In genomic region chr5:168592014-168592368, GRCh38 we compare ENCODE assay signal across 1 cellular context.
TF ChIP-seq lines count a peak whose summit lies in the region.

No MANE protein-coding gene starts in this region.

TF ChIP-seq in HepG2, 621 proteins besides CTCF, POLR2A, EP300 and RAD21 (continued from another document and continues in another):
- TF ChIP-seq THAP11 (CRISPR knock-in tag; IDR thresholded peaks at IDR 0.05), result peak; percentile 77
- TF ChIP-seq BHLHE40 (IDR thresholded peaks at IDR 0.05; ENCODE audit: low read length), result no peak
- no peak for TF ChIP-seq PAX8 (CRISPR knock-in tag; IDR thresholded peaks at IDR 0.05; ENCODE audit: borderline replicate concordance)
- no peak for TF ChIP-seq ZNF484 (CRISPR knock-in tag; IDR thresholded peaks at IDR 0.05; ENCODE audit: borderline replicate concordance, low read depth)
- no peak for TF ChIP-seq KAT2B (IDR thresholded peaks at IDR 0.05; ENCODE audit: borderline replicate concordance, low read depth, low read length)
- no peak for TF ChIP-seq RORA (CRISPR knock-in tag; IDR thresholded peaks at IDR 0.05)
- no peak for TF ChIP-seq ZBTB44 (CRISPR knock-in tag; IDR thresholded peaks at IDR 0.05)
- peak; percentile 32; the same call in 1 of the 2 replicates for TF ChIP-seq ZBTB33 (CRISPR knock-in tag; IDR thresholded peaks at IDR 0.05)
- peak; percentile 89 for TF ChIP-seq PHF21A (CRISPR knock-in tag; IDR thresholded peaks at IDR 0.05)
- TF ChIP-seq SMARCE1 (IDR thresholded peaks at IDR 0.05; ENCODE audit: borderline replicate concordance), result no peak
- 0 out of 2 replicates have a peak, but pooled peaks have one; percentile 37 for TF ChIP-seq KLF6 (CRISPR knock-in tag; IDR thresholded peaks at IDR 0.05)
- TF ChIP-seq ZNF83 (CRISPR knock-in tag; IDR thresholded peaks at IDR 0.05; ENCODE audit: borderline replicate concordance), result no peak
- no peak; the same call in 1 of the 2 replicates for TF ChIP-seq ZNF747 (CRISPR knock-in tag; IDR thresholded peaks at IDR 0.05; ENCODE audit: borderline replicate concordance)
- TF ChIP-seq JUNB (CRISPR knock-in tag; IDR thresholded peaks at IDR 0.05; ENCODE audit: borderline replicate concordance), result no peak
- no peak for TF ChIP-seq ZNF354B (CRISPR knock-in tag; IDR thresholded peaks at IDR 0.05)
- TF ChIP-seq ZNF570 (CRISPR knock-in tag; IDR thresholded peaks at IDR 0.05; ENCODE audit: borderline replicate concordance), result no peak
- peak; percentile 41; the same call in 1 of the 2 replicates for TF ChIP-seq HNF1A (IDR thresholded peaks at IDR 0.05; ENCODE audit: low read depth)
- TF ChIP-seq HNF1A (CRISPR knock-in tag; IDR thresholded peaks at IDR 0.05; ENCODE audit: borderline replicate concordance), result peak; percentile 55; the same call in 1 of the 2 replicates
- TF ChIP-seq ZNF780A (CRISPR knock-in tag; IDR thresholded peaks at IDR 0.05), result no peak
- TF ChIP-seq ZNF615 (CRISPR knock-in tag; IDR thresholded peaks at IDR 0.05; ENCODE audit: borderline replicate concordance), result no peak; the same call in 1 of the 2 replicates
- no peak for TF ChIP-seq ZNF326 (CRISPR knock-in tag; IDR thresholded peaks at IDR 0.05; ENCODE audit: borderline replicate concordance)
- no peak for TF ChIP-seq MAFG (CRISPR knock-in tag; IDR thresholded peaks at IDR 0.05)
- TF ChIP-seq GPBP1L1 (CRISPR knock-in tag; IDR thresholded peaks at IDR 0.05), result no peak
- TF ChIP-seq ZSCAN25 (CRISPR knock-in tag; IDR thresholded peaks at IDR 0.05), result no peak
- no peak for TF ChIP-seq ZNF607 (CRISPR knock-in tag; IDR thresholded peaks at IDR 0.05; ENCODE audit: borderline replicate concordance)
- TF ChIP-seq ZNF367 (CRISPR knock-in tag; IDR thresholded peaks at IDR 0.05; ENCODE audit: borderline replicate concordance), result no peak
- no peak for TF ChIP-seq NPAS2 (CRISPR knock-in tag; IDR thresholded peaks at IDR 0.05; ENCODE audit: borderline replicate concordance)
- TF ChIP-seq ZNF513 (CRISPR knock-in tag; conservative IDR thresholded peaks at IDR 0.05), result no peak
- TF ChIP-seq SMAD1 (CRISPR knock-in tag; IDR thresholded peaks at IDR 0.05; ENCODE audit: borderline replicate concordance, low read depth), result no peak
- no peak for TF ChIP-seq BCL3 (CRISPR knock-in tag; IDR thresholded peaks at IDR 0.05)
- TF ChIP-seq ZNF441 (CRISPR knock-in tag; IDR thresholded peaks at IDR 0.05; ENCODE audit: borderline replicate concordance), result 0 out of 2 replicates have a peak, but pooled peaks have one; percentile 31
- TF ChIP-seq ZNF878 (CRISPR knock-in tag; IDR thresholded peaks at IDR 0.05), result no peak; the same call in 1 of the 2 replicates
- 0 out of 2 replicates have a peak, but pooled peaks have one; percentile 27 for TF ChIP-seq NKX3-1 (CRISPR knock-in tag; IDR thresholded peaks at IDR 0.05)
- TF ChIP-seq DBP (CRISPR knock-in tag; IDR thresholded peaks at IDR 0.05; ENCODE audit: not compliant biosample characterization), result no peak
- no peak for TF ChIP-seq EZH2 (conservative IDR thresholded peaks at IDR 0.05; ENCODE audit: low read depth, low read length)
- no peak for TF ChIP-seq CBFB (CRISPR knock-in tag; IDR thresholded peaks at IDR 0.05)
- no peak for TF ChIP-seq CENPBD1 (CRISPR knock-in tag; IDR thresholded peaks at IDR 0.05; ENCODE audit: borderline replicate concordance, low read depth)
- no peak for TF ChIP-seq NFE2L1 (CRISPR knock-in tag; IDR thresholded peaks at IDR 0.05; ENCODE audit: borderline replicate concordance)
- no peak for TF ChIP-seq KLF12 (CRISPR knock-in tag; IDR thresholded peaks at IDR 0.05; ENCODE audit: borderline replicate concordance)
- peak; percentile 53; the same call in 1 of the 2 replicates for TF ChIP-seq CBX5 (CRISPR knock-in tag; IDR thresholded peaks at IDR 0.05; ENCODE audit: borderline replicate concordance)
- TF ChIP-seq ZNF329 (CRISPR knock-in tag; IDR thresholded peaks at IDR 0.05; ENCODE audit: low read depth), result no peak
- TF ChIP-seq ZNF256 (CRISPR knock-in tag; conservative IDR thresholded peaks at IDR 0.05), result no peak
- peak; percentile 70; the same call in 1 of the 2 replicates for TF ChIP-seq ZNF788 (CRISPR knock-in tag; IDR thresholded peaks at IDR 0.05; ENCODE audit: borderline replicate concordance)
- TF ChIP-seq TFAP4 (IDR thresholded peaks at IDR 0.05; ENCODE audit: borderline replicate concordance, low read depth), result peak; percentile 83
- TF ChIP-seq SALL2 (CRISPR knock-in tag; IDR thresholded peaks at IDR 0.05), result no peak
- TF ChIP-seq ZBTB26 (CRISPR knock-in tag; IDR thresholded peaks at IDR 0.05; ENCODE audit: borderline replicate concordance), result peak; percentile 100
- TF ChIP-seq XRCC5 (optimal IDR thresholded peaks at IDR 0.05; ENCODE audit: low read length), result no peak
